27 cellular contexts compared by ENCODE assay signal in genomic region chr1:12666141-12666735, GRCh38. TPM values are rescaled to one million over a fixed set of nuclear protein-coding genes. Genes with fewer than 3 reads are reported as not detected.
DNase-seq lines count a peak whose midpoint lies in the region; ATAC-seq, FAIRE-seq and TF ChIP-seq lines count a peak whose summit lies in the region.
"Had no signal": no experiment of that assay in that cellular context is flagged by ENCODE, and none has a peak within 500 bp of the region (broad histone marks: within the 10 kb centered on the region; RNA-seq: fewer than 3 reads in every experiment).

No MANE protein-coding gene starts in this region.

- H3K36me3 ChIP-seq in kidney (ENCODE audit: control insufficient read depth in 1 of 2, insufficient read depth in 2 of 2, low read length in 2 of 2), result no peaks in the 10 kb centered on the region
- H3K36me3 ChIP-seq in upper lobe of right lung, result no peaks in the 10 kb centered on the region

- H3K27me3 ChIP-seq in upper lobe of right lung, result no peaks in the 10 kb centered on the region

- FAIRE-seq in kidney (lab: Jason Lieb, UNC), result no peak
- FAIRE-seq: GM12878 had no signal

- H3K4me3 ChIP-seq in choroid plexus epithelial cell (ENCODE audit: low read depth, low read length), result no peak overlapping the region
- no peak overlapping the region for H3K4me3 ChIP-seq in kidney (ENCODE audit: low read length in 2 of 2)
- no peak overlapping the region for H3K4me3 ChIP-seq in upper lobe of right lung
- H3K4me3 ChIP-seq: GM12878, PC-9 had no signal

- peak; percentile 8 for DNase-seq in RPMI7951 (ENCODE audit: low read depth)
- DNase-seq in choroid plexus epithelial cell (ENCODE audit: low read depth), result peak; percentile 41
- peak; percentile 77 for DNase-seq in kidney
- DNase-seq in foreskin melanocyte, result no peak
- no peak for DNase-seq in stimulated activated CD4-positive, alpha-beta T cell treated with anti-CD3 and anti-CD28 coated beads, Interleukin-15, amount 100 ng/mL, for 24 hours
- no peak for DNase-seq in upper lobe of right lung
- no peak for DNase-seq in RWPE1 (ENCODE audit: low spot score)
- DNase-seq: C1 segment of cervical spinal cord; CD4-positive, alpha-beta memory T cell; COR-L47; EL; GDM1; GOT3; HCEC 1CT; Kasumi-1; NCI-H1105; NCI-H146; NCI-H2029; NCI-H446 treated with DMSO at 0.1 percent for 48 hours; NCI-H526; NCI-H82; PC-9; RPMI8226; SHP77 had no signal

- H3K9ac ChIP-seq in kidney (ENCODE audit: low read length in 2 of 2), result no peak overlapping the region

- peaks cover 9 to 21% of the 10 kb centered on the region in 2 donors for H3K9me3 ChIP-seq in kidney (ENCODE audit: control insufficient read depth in 1 of 2, low read length in 2 of 2)
- H3K9me3 ChIP-seq in upper lobe of right lung, result no peaks in the 10 kb centered on the region

- no peak for ATAC-seq in upper lobe of right lung
- ATAC-seq: GM12878 had no signal

- H3K27ac ChIP-seq in kidney (ENCODE audit: low read depth in 2 of 2, low read length in 2 of 2) (no peak overlapping the region), upper lobe of right lung (no peak overlapping the region), RWPE1 (no peak overlapping the region)
- H3K27ac ChIP-seq: PC-9 had no signal

- intact Hi-C loops in kidney (cut with DNase I), result no loop called here
- intact Hi-C loops in upper lobe of right lung (cut with DNase I), result no loop called here

- H3K4me1 ChIP-seq in kidney (ENCODE audit: control insufficient read depth in 1 of 2, insufficient read depth in 1 of 2, low read depth in 1 of 2, low read length in 2 of 2) (no peaks in the 10 kb centered on the region), upper lobe of right lung (no peaks in the 10 kb centered on the region)

- TF ChIP-seq CTCF in choroid plexus epithelial cell (conservative IDR thresholded peaks at IDR 0.05; ENCODE audit: low read depth, low read length) (no peak), kidney (IDR thresholded peaks at IDR 0.05; ENCODE audit: borderline replicate concordance, extremely low read depth, insufficient read depth) (no peak), upper lobe of right lung (IDR thresholded peaks at IDR 0.05) (no peak), RWPE1 (conservative IDR thresholded peaks at IDR 0.05; ENCODE audit: low read depth) (no peak)

- POLR2A ChIA-PET in RWPE1 (lab: Yijun Ruan, JAX; ENCODE audit: low non-redundant PET), result no interaction called here

- CTCF ChIA-PET in RWPE1 (lab: Yijun Ruan, JAX), result no interaction called here

RNA-seq across cellular contexts. Expression of gene AADACL4, which starts 22.4 kb away (rescaled TPM):
- total RNA-seq in RPMI7951 (2014; rRNA removed; shearing (Covaris generic)), result not detected in 2 replicates
- 0.16 TPM for total RNA-seq in kidney
- polyA plus RNA-seq in kidney (ENCODE audit: insufficient read depth, low read depth, low replicate concordance), result 0.58 TPM
- not detected for total RNA-seq in upper lobe of right lung
- total RNA-seq: CD4-positive, alpha-beta memory T cell; GM12878; M059J; PC-9 had no signal
- polyA plus RNA-seq: CD4-positive, alpha-beta memory T cell; GM12878 had no signal

RNA-seq across cellular contexts. Expression of gene DHRS3, which starts 48.2 kb away (rescaled TPM):
- total RNA-seq in RPMI7951 (2014; rRNA removed; shearing (Covaris generic)), result 22.5 and 28.8 TPM in 2 replicates
- total RNA-seq in kidney (44.8 TPM), upper lobe of right lung (106 TPM)
- 97.1 TPM for polyA plus RNA-seq in kidney (ENCODE audit: insufficient read depth, low read depth, low replicate concordance)

RNA-seq across cellular contexts. Expression of gene AADACL3, which starts 49.7 kb away (rescaled TPM):
- not detected in 2 replicates for total RNA-seq in RPMI7951 (2014; rRNA removed; shearing (Covaris generic))
- total RNA-seq in kidney (not detected), upper lobe of right lung (not detected)
- polyA plus RNA-seq in kidney (ENCODE audit: insufficient read depth, low read depth, low replicate concordance), result not detected
- total RNA-seq: A673; CD4-positive, alpha-beta memory T cell; GM12878; M059J; PC-9 had no signal
- polyA plus RNA-seq: CD4-positive, alpha-beta memory T cell; GM12878 had no signal

Comparison
In these comparisons a context has a peak if more than half of its experiments do, and no peak if none do; other contexts are left out.
1. DNase-seq: peak in RPMI7951 (single experiment), choroid plexus epithelial cell (single experiment) and kidney (single experiment); none in foreskin melanocyte (single experiment), stimulated activated CD4-positive, alpha-beta T cell treated with anti-CD3 and anti-CD28 coated beads, Interleukin-15, amount 100 ng/mL, for 24 hours (single experiment), upper lobe of right lung (single experiment) and RWPE1 (single experiment).